Comparison of ENCODE assay signal across 1 cellular context in the genomic region with DNA sequence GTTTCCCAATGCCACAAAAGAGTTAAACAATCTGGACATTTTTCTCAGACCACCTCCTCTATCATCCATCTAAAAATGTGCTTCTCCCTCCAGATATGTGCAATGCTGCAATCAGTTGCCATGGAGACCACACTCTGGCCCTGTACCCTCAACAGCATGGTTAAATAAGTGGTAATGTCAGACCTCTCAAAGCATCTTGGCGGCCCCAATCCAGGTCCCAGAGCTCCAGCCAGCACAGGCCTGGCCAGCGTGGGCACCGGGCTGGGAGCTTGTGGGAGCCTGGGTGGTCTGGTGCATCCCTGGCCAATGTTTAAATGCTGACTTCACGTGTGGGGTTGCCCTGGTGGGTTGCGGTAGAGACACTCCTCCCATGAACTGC.
TF ChIP-seq lines count a peak whose summit lies in the region.

No MANE protein-coding gene starts in this region.

TF ChIP-seq in K562, 482 proteins besides CTCF, POLR2A, EP300 and RAD21:
- TF ChIP-seq MED1 (CRISPR knock-in tag; IDR thresholded peaks at IDR 0.05; ENCODE audit: borderline replicate concordance) (no peak), RFX1 (IDR thresholded peaks at IDR 0.05) (peak; percentile 46), ZNF551 (CRISPR knock-in tag; IDR thresholded peaks at IDR 0.05) (no peak)
